ENCODE assay signal across 1 cellular context in genomic region chr11:126159719-126160344, GRCh38.
TF ChIP-seq lines count a peak whose summit lies in the region.

No MANE protein-coding gene starts in this region.

TF ChIP-seq in HEK293, 187 proteins besides CTCF, POLR2A, EP300 and RAD21 (continued from another document):
- TF ChIP-seq ELK4 (IDR thresholded peaks at IDR 0.05; ENCODE audit: borderline replicate concordance, low read depth, low read length) (no peak), ZNF341 (tag by site-specific recombination; IDR thresholded peaks at IDR 0.05; ENCODE audit: low read depth) (peak; percentile 75), ZBTB10 (tag by site-specific recombination; IDR thresholded peaks at IDR 0.05) (no peak), ZNF518A (tag by site-specific recombination; conservative IDR thresholded peaks at IDR 0.05; ENCODE audit: low read depth) (no peak), MEIS1 (CRISPR knock-in tag; IDR thresholded peaks at IDR 0.05; ENCODE audit: borderline replicate concordance) (no peak), ZNF16 (tag by site-specific recombination; IDR thresholded peaks at IDR 0.05; ENCODE audit: low read depth) (no peak), ZNF398 (tag by site-specific recombination; IDR thresholded peaks at IDR 0.05) (peak; percentile 42; the same call in 1 of the 2 replicates), ZNF146 (tag by site-specific recombination; IDR thresholded peaks at IDR 0.05) (no peak)
TF ChIP-seq in HEK293: peak in this region for 3.
